In the genomic region with DNA sequence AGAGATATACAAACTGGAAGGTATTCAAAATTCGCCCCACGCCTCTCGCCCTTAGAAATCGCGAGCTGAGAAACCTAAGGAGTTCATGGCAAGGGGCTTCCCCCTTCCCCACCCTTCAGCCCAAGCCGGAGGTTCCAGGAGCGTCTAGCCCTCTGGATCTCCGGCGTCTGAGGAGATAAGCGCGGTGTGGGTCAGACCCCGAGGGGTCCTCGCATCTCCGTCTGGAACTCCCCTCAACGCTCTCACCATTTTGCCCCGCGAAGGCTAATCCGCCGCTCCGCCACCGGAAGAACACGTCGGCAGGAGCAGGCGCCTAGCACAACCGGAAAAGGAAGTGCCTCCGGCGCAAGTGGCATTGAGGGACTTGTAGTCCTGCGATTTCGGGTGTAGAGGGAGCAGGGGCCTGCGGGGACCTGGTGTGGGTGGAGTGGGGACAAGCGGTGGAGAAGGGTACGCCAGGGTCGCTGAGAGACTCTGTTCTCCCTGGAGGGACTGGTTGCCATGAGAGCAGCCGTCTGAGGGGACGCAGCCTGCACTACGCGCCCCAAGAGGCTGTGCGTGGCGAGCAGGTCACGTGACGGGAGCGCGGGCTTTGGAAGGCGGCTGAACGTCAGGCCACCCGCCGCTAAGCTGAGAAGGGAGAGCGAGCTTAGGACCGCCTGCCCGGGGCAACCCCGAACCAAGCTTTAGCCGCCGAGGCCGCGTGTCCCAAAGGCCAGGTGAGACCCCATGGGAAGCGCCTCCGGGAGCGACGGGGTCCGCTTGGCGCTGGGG, we compare ENCODE assay signal across 8 cellular contexts. TPM values are rescaled to one million over a fixed set of nuclear protein-coding genes. Genes with fewer than 3 reads are reported as not detected.
DNase-seq lines count a peak whose midpoint lies in the region; ATAC-seq, FAIRE-seq and TF ChIP-seq lines count a peak whose summit lies in the region.

A gene with protein sequence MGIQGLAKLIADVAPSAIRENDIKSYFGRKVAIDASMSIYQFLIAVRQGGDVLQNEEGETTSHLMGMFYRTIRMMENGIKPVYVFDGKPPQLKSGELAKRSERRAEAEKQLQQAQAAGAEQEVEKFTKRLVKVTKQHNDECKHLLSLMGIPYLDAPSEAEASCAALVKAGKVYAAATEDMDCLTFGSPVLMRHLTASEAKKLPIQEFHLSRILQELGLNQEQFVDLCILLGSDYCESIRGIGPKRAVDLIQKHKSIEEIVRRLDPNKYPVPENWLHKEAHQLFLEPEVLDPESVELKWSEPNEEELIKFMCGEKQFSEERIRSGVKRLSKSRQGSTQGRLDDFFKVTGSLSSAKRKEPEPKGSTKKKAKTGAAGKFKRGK (plus strand): TSS at position 602 of the 774 bp plus-strand sequence. CDS start 2,451 bp downstream, outside the sequence.
A gene (minus strand): TSS at position 290 of the 774 bp plus-strand sequence. CDS start 41 bp downstream, at position 249.

- peaks cover 4% of the 10 kb centered on the region; the same call in 1 of the 2 replicates for H3F3A ChIP-seq in Loucy (ENCODE audit: low read depth)
- no peaks in the 10 kb centered on the region for H3F3A ChIP-seq in neural cell (ENCODE audit: insufficient read depth, low read length, poor library complexity, severe bottlenecking)

- peaks cover 74% of the 10 kb centered on the region for H3K4me1 Mint-ChIP-seq in stimulated activated naive CD8-positive, alpha-beta T cell treated with anti-CD3 and anti-CD28 coated beads, Interleukin-15, amount 100 ng/mL, for 72 hours

- peaks cover 5% of the 10 kb centered on the region for H3K27me3 ChIP-seq in Loucy (ENCODE audit: insufficient read depth, low read length, poor library complexity, severe bottlenecking)
- H3K27me3 ChIP-seq in neural cell (ENCODE audit: insufficient read depth, low read depth, low read length), result no peaks in the 10 kb centered on the region

- H3K27ac ChIP-seq in neural cell (ENCODE audit: low read length), result peak within 1 kb of the TSS; percentile 95

- peak within 1 kb of the TSS; percentile 89 to 92 for H3K4me3 Mint-ChIP-seq in stimulated activated naive CD8-positive, alpha-beta T cell treated with anti-CD3 and anti-CD28 coated beads, Interleukin-15, amount 100 ng/mL, for 72 hours

- H3K9me2 ChIP-seq in Loucy (replicated peaks; ENCODE audit: low read depth, low read length) (no peaks in the 10 kb centered on the region), neural cell (ENCODE audit: insufficient read depth, low read length) (no peaks in the 10 kb centered on the region)

- TF ChIP-seq EP300 in neural cell (conservative IDR thresholded peaks at IDR 0.05; ENCODE audit: poor library complexity, severe bottlenecking), result peak; percentile 45

- TF ChIP-seq CTCF in Loucy (conservative IDR thresholded peaks at IDR 0.05; ENCODE audit: low read length), result no peak
- peak; percentile 10 for TF ChIP-seq CTCF in fibroblast of the aortic adventitia (IDR thresholded peaks at IDR 0.05; ENCODE audit: insufficient read depth, low read length)
- TF ChIP-seq CTCF in neural cell (IDR thresholded peaks at IDR 0.05; ENCODE audit: poor library complexity, severe bottlenecking), result peak; percentile 40

- TF ChIP-seq RAD21 in neural cell (conservative IDR thresholded peaks at IDR 0.05), result no peak

- peak; percentile 93 for ATAC-seq in stimulated activated naive CD8-positive, alpha-beta T cell treated with anti-CD3 and anti-CD28 coated beads, Interleukin-15, amount 100 ng/mL, for 72 hours

- H3K9ac ChIP-seq in Loucy (ENCODE audit: low read depth, low read length, poor library complexity, severe bottlenecking), result peak within 1 kb of the TSS; percentile 93
- H3K9ac ChIP-seq in neural cell (ENCODE audit: low read length), result peak within 1 kb of the TSS; percentile 92

- H2AFZ ChIP-seq in Loucy (ENCODE audit: low read length) (peak within 1 kb of the TSS; percentile 90), neural cell (ENCODE audit: low read depth, low read length) (peak within 1 kb of the TSS; percentile 48)

- peak; percentile 76 for TF ChIP-seq POLR2A in H54 (IDR thresholded peaks at IDR 0.05; ENCODE audit: low read depth, low read length)

- H3K27me3 Mint-ChIP-seq in stimulated activated naive CD8-positive, alpha-beta T cell treated with anti-CD3 and anti-CD28 coated beads, Interleukin-15, amount 100 ng/mL, for 72 hours, result no peaks in the 10 kb centered on the region

- H3K27ac Mint-ChIP-seq in stimulated activated naive CD8-positive, alpha-beta T cell treated with anti-CD3 and anti-CD28 coated beads, Interleukin-15, amount 100 ng/mL, for 72 hours, result peak within 1 kb of the TSS; percentile 98 to 100

- peak within 1 kb of the TSS; percentile 85 for H3K4me3 ChIP-seq in Loucy (ENCODE audit: low read length, poor library complexity, severe bottlenecking)
- peak within 1 kb of the TSS; percentile 96 for H3K4me3 ChIP-seq in fibroblast of the aortic adventitia (ENCODE audit: low read depth, low read length)
- peak within 1 kb of the TSS; percentile 84 for H3K4me3 ChIP-seq in neural cell (ENCODE audit: low read length)

- DNase-seq in EL, result peak; percentile 94
- DNase-seq in H54 (ENCODE audit: insufficient read length, low spot score), result peak; percentile 84
- DNase-seq in SHP77 (lab: John Stamatoyannopoulos, UW), result peak; percentile 88 to 92
- DNase-seq in activated effector memory CD4-positive, alpha-beta T cell treated with Interleukin-2 at 50 U/mL for 16 hours, result peak; percentile 82
- DNase-seq in fibroblast of the aortic adventitia (ENCODE audit: low read depth), result peak; percentile 94
- peak; percentile 88 to 89 for DNase-seq in stimulated activated naive CD8-positive, alpha-beta T cell treated with anti-CD3 and anti-CD28 coated beads, Interleukin-15, amount 100 ng/mL, for 72 hours

- no peak for FAIRE-seq in H54 (lab: Jason Lieb, UNC)

- H3K4me2 ChIP-seq in Loucy (ENCODE audit: low read depth, low read length, poor library complexity, severe bottlenecking) (peak within 1 kb of the TSS; percentile 90), neural cell (ENCODE audit: low read length) (peak within 1 kb of the TSS; percentile 90)

- H3K79me2 ChIP-seq in Loucy (ENCODE audit: insufficient read depth, low read length) (peaks cover 88% of the 10 kb centered on the region), neural cell (replicated peaks; ENCODE audit: insufficient read depth, low read length) (peaks cover 29% of the 10 kb centered on the region)

- H4K20me1 ChIP-seq in Loucy (ENCODE audit: insufficient read depth, low read length, poor library complexity, severe bottlenecking) (peaks cover 40% of the 10 kb centered on the region), neural cell (ENCODE audit: insufficient read depth) (no peaks in the 10 kb centered on the region)

- no peaks in the 10 kb centered on the region for H3K9me3 ChIP-seq in Loucy (ENCODE audit: insufficient read depth, low read depth, low read length)
- H3K9me3 ChIP-seq in neural cell (ENCODE audit: low read length), result no peaks in the 10 kb centered on the region

- H3K36me3 ChIP-seq in Loucy (ENCODE audit: insufficient read depth, low read length), result peaks cover 19% of the 10 kb centered on the region; the same call in 1 of the 2 replicates
- H3K36me3 ChIP-seq in neural cell (ENCODE audit: insufficient read depth, low read length), result no peaks in the 10 kb centered on the region

- no peaks in the 10 kb centered on the region for H3K9me3 Mint-ChIP-seq in stimulated activated naive CD8-positive, alpha-beta T cell treated with anti-CD3 and anti-CD28 coated beads, Interleukin-15, amount 100 ng/mL, for 72 hours

- H3K4me1 ChIP-seq in Loucy (ENCODE audit: insufficient read depth, low read length, poor library complexity, severe bottlenecking), result peaks cover 28% of the 10 kb centered on the region

TF ChIP-seq in neural cell, 6 proteins besides CTCF, POLR2A, EP300 and RAD21:
- TF ChIP-seq EZH2 (IDR thresholded peaks at IDR 0.05; ENCODE audit: borderline replicate concordance, insufficient read depth, low read length, poor library complexity, severe bottlenecking) (no peak), TAF1 (IDR thresholded peaks at IDR 0.05; ENCODE audit: low read depth) (peak; percentile 81), MXI1 (conservative IDR thresholded peaks at IDR 0.05; ENCODE audit: poor library complexity, severe bottlenecking) (peak; percentile 89), POLR2AphosphoS5 (IDR thresholded peaks at IDR 0.05) (peak; percentile 81), SMC3 (conservative IDR thresholded peaks at IDR 0.05; ENCODE audit: poor library complexity) (no peak)
- TF ChIP-seq, protein P1, sequence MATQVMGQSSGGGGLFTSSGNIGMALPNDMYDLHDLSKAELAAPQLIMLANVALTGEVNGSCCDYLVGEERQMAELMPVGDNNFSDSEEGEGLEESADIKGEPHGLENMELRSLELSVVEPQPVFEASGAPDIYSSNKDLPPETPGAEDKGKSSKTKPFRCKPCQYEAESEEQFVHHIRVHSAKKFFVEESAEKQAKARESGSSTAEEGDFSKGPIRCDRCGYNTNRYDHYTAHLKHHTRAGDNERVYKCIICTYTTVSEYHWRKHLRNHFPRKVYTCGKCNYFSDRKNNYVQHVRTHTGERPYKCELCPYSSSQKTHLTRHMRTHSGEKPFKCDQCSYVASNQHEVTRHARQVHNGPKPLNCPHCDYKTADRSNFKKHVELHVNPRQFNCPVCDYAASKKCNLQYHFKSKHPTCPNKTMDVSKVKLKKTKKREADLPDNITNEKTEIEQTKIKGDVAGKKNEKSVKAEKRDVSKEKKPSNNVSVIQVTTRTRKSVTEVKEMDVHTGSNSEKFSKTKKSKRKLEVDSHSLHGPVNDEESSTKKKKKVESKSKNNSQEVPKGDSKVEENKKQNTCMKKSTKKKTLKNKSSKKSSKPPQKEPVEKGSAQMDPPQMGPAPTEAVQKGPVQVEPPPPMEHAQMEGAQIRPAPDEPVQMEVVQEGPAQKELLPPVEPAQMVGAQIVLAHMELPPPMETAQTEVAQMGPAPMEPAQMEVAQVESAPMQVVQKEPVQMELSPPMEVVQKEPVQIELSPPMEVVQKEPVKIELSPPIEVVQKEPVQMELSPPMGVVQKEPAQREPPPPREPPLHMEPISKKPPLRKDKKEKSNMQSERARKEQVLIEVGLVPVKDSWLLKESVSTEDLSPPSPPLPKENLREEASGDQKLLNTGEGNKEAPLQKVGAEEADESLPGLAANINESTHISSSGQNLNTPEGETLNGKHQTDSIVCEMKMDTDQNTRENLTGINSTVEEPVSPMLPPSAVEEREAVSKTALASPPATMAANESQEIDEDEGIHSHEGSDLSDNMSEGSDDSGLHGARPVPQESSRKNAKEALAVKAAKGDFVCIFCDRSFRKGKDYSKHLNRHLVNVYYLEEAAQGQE (IDR thresholded peaks at IDR 0.05; ENCODE audit: borderline replicate concordance), result peak; percentile 41

RNA-seq across cellular contexts. Expression of the first gene that starts in this region (rescaled TPM):
- 12.3 and 43.3 TPM in 2 replicates for total RNA-seq in fibroblast of the aortic adventitia (ENCODE audit: low replicate concordance)
- 27.2 and 33.9 TPM in 2 replicates for polyA plus RNA-seq in neural cell
- 22.6 and 23.3 TPM in 2 replicates for polyA minus RNA-seq in neural cell

RNA-seq across cellular contexts. Expression of the second gene that starts in this region (rescaled TPM):
- total RNA-seq in fibroblast of the aortic adventitia (ENCODE audit: low replicate concordance), result 14.1 and 98.1 TPM in 2 replicates
- polyA plus RNA-seq in neural cell, result 134 and 141 TPM in 2 replicates
- polyA minus RNA-seq in neural cell, result 27.8 and 35.9 TPM in 2 replicates

Comparison
In these comparisons a context has a peak if more than half of its experiments do, and no peak if none do; other contexts are left out.
1. Peak in every context shown above with its lines: DNase-seq, ATAC-seq, H3K4me3 ChIP-seq and H3K27ac ChIP-seq.